Comparison of ENCODE assay signal across 8 cellular contexts in genomic region chrX:1582686-1583437, GRCh38. TPM values are rescaled to one million over a fixed set of nuclear protein-coding genes. Genes with fewer than 3 reads are reported as not detected.
DNase-seq lines count a peak whose midpoint lies in the region; ATAC-seq and TF ChIP-seq lines count a peak whose summit lies in the region.

No MANE protein-coding gene starts in this region.

- DNase-seq in CD8-positive, alpha-beta memory T cell = peak in 2 of 5 donors; percentile 34 to 77
- DNase-seq in GM20000 (ENCODE audit: low spot score) = peak; percentile 76
- peak; percentile 78 for DNase-seq in LoVo (ENCODE audit: low spot score)
- peak; percentile 74 for DNase-seq in activated CD4-positive, alpha-beta T cell treated with anti-CD3 and anti-CD28 coated beads for 48 hours
- peak; percentile 26 for DNase-seq in iris pigment epithelial cell (ENCODE audit: low read depth)
- no peak for DNase-seq in iPS-NIHi11 (ENCODE audit: low spot score)
- no peak for DNase-seq in NCI-H2107 treated with DMSO at 0.1 percent for 48 hours (lab: John Stamatoyannopoulos, UW; ENCODE audit: unreplicated experiment)
- no peak for DNase-seq in left ventricle myocardium superior

- H3K36me3 Mint-ChIP-seq in CD8-positive, alpha-beta memory T cell = no peaks in the 10 kb centered on the region

- CTCF ChIA-PET in CD8-positive, alpha-beta memory T cell (lab: Charles Lee) = no interaction called here

- H3K27ac Mint-ChIP-seq in CD8-positive, alpha-beta memory T cell = peak overlapping the region; percentile 11 to 94 (median 78)

- peaks cover 36% of the 10 kb centered on the region for H3K4me1 ChIP-seq in CD8-positive, alpha-beta memory T cell (ENCODE audit: insufficient read depth, low read length)

- no peaks in the 10 kb centered on the region for H3K9me3 ChIP-seq in CD8-positive, alpha-beta memory T cell (ENCODE audit: low read length)

- no peak overlapping the region for H3K4me3 ChIP-seq in CD8-positive, alpha-beta memory T cell (ENCODE audit: low read length)

- peaks cover 0 to 2% of the 10 kb centered on the region in 2 donors for H3K27me3 Mint-ChIP-seq in CD8-positive, alpha-beta memory T cell

- no peaks in the 10 kb centered on the region for H3K36me3 ChIP-seq in CD8-positive, alpha-beta memory T cell (ENCODE audit: insufficient read depth, low read length)

- no peak overlapping the region for H3K27ac ChIP-seq in CD8-positive, alpha-beta memory T cell (ENCODE audit: low read depth, low read length)

- ATAC-seq in left ventricle myocardium superior = no peak

- peaks cover 27 to 35% (median 31%) of the 10 kb centered on the region in 3 donors for H3K4me1 Mint-ChIP-seq in CD8-positive, alpha-beta memory T cell

- POLR2A ChIA-PET in CD8-positive, alpha-beta memory T cell (lab: Charles Lee) = no interaction called here

- no peaks in the 10 kb centered on the region for H3K27me3 ChIP-seq in CD8-positive, alpha-beta memory T cell (ENCODE audit: insufficient read depth, low read length, poor library complexity, severe bottlenecking)

- H3K9me3 Mint-ChIP-seq in CD8-positive, alpha-beta memory T cell = peaks cover 0 to 4% (median 0%) of the 10 kb centered on the region in 5 donors

- no peak for TF ChIP-seq CTCF in GM20000 (IDR thresholded peaks at IDR 0.05; ENCODE audit: extremely low read depth, missing control alignments)

- peak overlapping the region in 5 of 7 donors; percentile 1 to 66 (median 59) for H3K4me3 Mint-ChIP-seq in CD8-positive, alpha-beta memory T cell

- intact Hi-C loops in left ventricle myocardium superior (cut with micrococcal nuclease) = no loop called here

RNA-seq across cellular contexts. Expression of gene AKAP17A, which starts 8.5 kb away (rescaled TPM):
- 10 to 100 TPM; 73.0 to 74.5 TPM for total RNA-seq in CD8-positive, alpha-beta memory T cell
- 52.1 TPM for polyA plus RNA-seq in CD8-positive, alpha-beta memory T cell
- 16.8 TPM for total RNA-seq in left ventricle myocardium superior

RNA-seq across cellular contexts. Expression of gene ASMT, which starts 32.0 kb away (rescaled TPM):
- 1 to 10 TPM; 1.9 to 2.1 TPM for total RNA-seq in CD8-positive, alpha-beta memory T cell
- polyA plus RNA-seq in CD8-positive, alpha-beta memory T cell = 0.40 TPM
- total RNA-seq in left ventricle myocardium superior = not detected

RNA-seq across cellular contexts. Expression of gene P2RY8, which starts 45.9 kb away (rescaled TPM):
- 10 to 100 TPM; 47.1 to 50.1 TPM for total RNA-seq in CD8-positive, alpha-beta memory T cell
- 302 TPM for polyA plus RNA-seq in CD8-positive, alpha-beta memory T cell
- 2.6 TPM for total RNA-seq in left ventricle myocardium superior

Comparison
In these comparisons a context has a peak if more than half of its experiments do, and no peak if none do; other contexts are left out.
1. DNase-seq: peak in GM20000 (single experiment), LoVo (single experiment), activated CD4-positive, alpha-beta T cell treated with anti-CD3 and anti-CD28 coated beads for 48 hours (single experiment) and iris pigment epithelial cell (single experiment); none in iPS-NIHi11 (single experiment), NCI-H2107 treated with DMSO at 0.1 percent for 48 hours (single experiment) and left ventricle myocardium superior (single experiment).
2. RNA of gene P2RY8, which starts 45.9 kb away (total RNA-seq): 47.1 to 50.1 TPM in CD8-positive, alpha-beta memory T cell; 2.6 TPM in left ventricle myocardium superior (single experiment); every median in the first group is over 10 times any median in the second.